Comparison of ENCODE assay signal across 8 cellular contexts in the genomic region with DNA sequence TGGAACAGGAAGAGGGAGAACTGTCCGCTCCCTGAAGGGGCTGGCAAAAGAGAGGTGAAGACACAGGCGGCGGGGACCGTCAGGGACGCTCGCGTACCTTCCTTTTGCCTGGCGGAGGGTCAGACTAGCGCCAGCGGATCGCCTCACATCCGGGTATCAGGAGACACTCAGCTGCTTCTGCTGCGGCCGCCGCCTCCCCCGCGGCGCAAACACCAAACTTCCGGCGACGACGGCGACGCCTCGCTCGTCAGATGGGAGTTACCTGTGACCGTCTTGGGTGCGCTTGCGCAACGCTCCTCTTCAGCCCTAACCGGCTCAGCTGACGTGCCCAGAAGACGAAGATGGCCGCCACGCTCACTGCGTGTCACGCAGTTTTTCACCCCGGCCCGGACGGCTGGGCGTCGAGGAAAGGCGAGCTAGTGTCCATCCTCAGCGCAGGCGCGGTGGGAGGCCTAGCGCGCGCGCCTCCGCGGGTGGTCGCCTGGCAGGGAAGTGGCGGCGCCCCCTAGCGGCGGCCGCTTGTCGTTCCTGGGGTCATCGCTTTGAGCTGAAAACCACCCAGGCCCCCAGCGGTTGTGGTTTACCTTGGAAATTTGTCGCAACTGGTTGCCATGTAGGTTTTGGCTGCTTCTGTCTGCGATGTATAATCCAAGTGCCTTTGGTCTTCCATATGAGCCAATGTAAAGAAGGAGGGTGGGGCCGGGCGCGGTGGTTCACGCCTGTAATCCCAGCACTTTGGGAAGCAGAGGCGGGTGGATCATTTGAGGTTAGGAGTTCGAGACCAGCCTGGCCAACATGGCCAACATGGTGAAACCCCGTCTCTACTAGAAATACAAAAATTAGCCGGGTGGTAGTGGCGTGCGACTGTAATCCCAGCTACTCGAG. TPM values are rescaled to one million over a fixed set of nuclear protein-coding genes. Genes with fewer than 3 reads are reported as not detected.
DNase-seq lines count a peak whose midpoint lies in the region; ATAC-seq and TF ChIP-seq lines count a peak whose summit lies in the region.

A gene with protein sequence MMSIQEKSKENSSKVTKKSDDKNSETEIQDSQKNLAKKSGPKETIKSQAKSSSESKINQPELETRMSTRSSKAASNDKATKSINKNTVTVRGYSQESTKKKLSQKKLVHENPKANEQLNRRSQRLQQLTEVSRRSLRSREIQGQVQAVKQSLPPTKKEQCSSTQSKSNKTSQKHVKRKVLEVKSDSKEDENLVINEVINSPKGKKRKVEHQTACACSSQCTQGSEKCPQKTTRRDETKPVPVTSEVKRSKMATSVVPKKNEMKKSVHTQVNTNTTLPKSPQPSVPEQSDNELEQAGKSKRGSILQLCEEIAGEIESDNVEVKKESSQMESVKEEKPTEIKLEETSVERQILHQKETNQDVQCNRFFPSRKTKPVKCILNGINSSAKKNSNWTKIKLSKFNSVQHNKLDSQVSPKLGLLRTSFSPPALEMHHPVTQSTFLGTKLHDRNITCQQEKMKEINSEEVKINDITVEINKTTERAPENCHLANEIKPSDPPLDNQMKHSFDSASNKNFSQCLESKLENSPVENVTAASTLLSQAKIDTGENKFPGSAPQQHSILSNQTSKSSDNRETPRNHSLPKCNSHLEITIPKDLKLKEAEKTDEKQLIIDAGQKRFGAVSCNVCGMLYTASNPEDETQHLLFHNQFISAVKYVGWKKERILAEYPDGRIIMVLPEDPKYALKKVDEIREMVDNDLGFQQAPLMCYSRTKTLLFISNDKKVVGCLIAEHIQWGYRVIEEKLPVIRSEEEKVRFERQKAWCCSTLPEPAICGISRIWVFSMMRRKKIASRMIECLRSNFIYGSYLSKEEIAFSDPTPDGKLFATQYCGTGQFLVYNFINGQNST (minus strand): TSS at position 179 of the 885 bp plus-strand sequence. CDS start 25,861 bp downstream, outside the sequence.

- H3K9ac ChIP-seq in mucosa of rectum (ENCODE audit: low read depth in 1 of 2, low read length in 2 of 2), result peak within 1 kb of the TSS; percentile 97 to 99

- DNase-seq in DMS53 treated with DMSO at 0.1 percent for 48 hours (lab: John Stamatoyannopoulos, UW; ENCODE audit: unreplicated experiment), result peak; percentile 89
- DNase-seq in OCI-M2 (lab: John Stamatoyannopoulos, UW; ENCODE audit: unreplicated experiment), result peak; percentile 79
- DNase-seq in activated T-cell treated with anti-CD3 and anti-CD28 coated beads for 48 hours (ENCODE audit: low read depth), result peak; percentile 94
- DNase-seq in epithelial cell of proximal tubule (ENCODE audit: low read depth), result peak; percentile 69
- peak; percentile 94 for DNase-seq in stimulated activated CD8-positive, alpha-beta memory T cell treated with anti-CD3 and anti-CD28 coated beads, Interleukin-4, amount 100 ng/mL, for 48 hours

- no peak; the same call in 1 of the 2 replicates for TF ChIP-seq EP300 in Ishikawa (IDR thresholded peaks at IDR 0.05; ENCODE audit: borderline replicate concordance)

- peak within 1 kb of the TSS; percentile 99 for H3K4me3 ChIP-seq in epithelial cell of proximal tubule (ENCODE audit: low read depth, low read length)
- H3K4me3 ChIP-seq in mucosa of rectum (ENCODE audit: low read length in 2 of 2), result peak within 1 kb of the TSS; percentile 91 to 93

- H3K9me3 ChIP-seq in mucosa of rectum (ENCODE audit: control insufficient read depth in 2 of 2, low read length in 2 of 2), result no peaks in the 10 kb centered on the region

- TF ChIP-seq RAD21 in Ishikawa (IDR thresholded peaks at IDR 0.05; ENCODE audit: low read depth), result peak; percentile 23; the same call in 1 of the 2 replicates

- peaks cover 0 to 7% of the 10 kb centered on the region in 2 donors for H3K4me1 ChIP-seq in mucosa of rectum (ENCODE audit: control insufficient read depth in 2 of 2, insufficient read depth in 2 of 2, low read length in 2 of 2)

- peak within 1 kb of the TSS; percentile 98 to 100 for H3K27ac ChIP-seq in mucosa of rectum (ENCODE audit: low read depth in 2 of 2, low read length in 2 of 2)

- TF ChIP-seq CTCF in epithelial cell of proximal tubule (conservative IDR thresholded peaks at IDR 0.05; ENCODE audit: low read depth, low read length), result peak; percentile 47

- no peaks in the 10 kb centered on the region for H3K36me3 ChIP-seq in mucosa of rectum (ENCODE audit: control insufficient read depth in 2 of 2, insufficient read depth in 2 of 2, low read length in 2 of 2)

- peak; percentile 76 for ATAC-seq in GM21576 (IDR thresholded peaks at IDR 0.05; ENCODE audit: unreplicated experiment)

- H3K27me3 ChIP-seq in mucosa of rectum (ENCODE audit: control insufficient read depth in 2 of 2, insufficient read depth in 2 of 2, low read length in 2 of 2), result no peaks in the 10 kb centered on the region

TF ChIP-seq in Ishikawa, 13 proteins besides CTCF, POLR2A, EP300 and RAD21:
- TF ChIP-seq EGR1 (IDR thresholded peaks at IDR 0.05), result peak; percentile 54; the same call in 1 of the 2 replicates
- TF ChIP-seq, protein P1, sequence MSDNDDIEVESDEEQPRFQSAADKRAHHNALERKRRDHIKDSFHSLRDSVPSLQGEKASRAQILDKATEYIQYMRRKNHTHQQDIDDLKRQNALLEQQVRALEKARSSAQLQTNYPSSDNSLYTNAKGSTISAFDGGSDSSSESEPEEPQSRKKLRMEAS (IDR thresholded peaks at IDR 0.05), result peak; percentile 93
- TF ChIP-seq, protein P2, sequence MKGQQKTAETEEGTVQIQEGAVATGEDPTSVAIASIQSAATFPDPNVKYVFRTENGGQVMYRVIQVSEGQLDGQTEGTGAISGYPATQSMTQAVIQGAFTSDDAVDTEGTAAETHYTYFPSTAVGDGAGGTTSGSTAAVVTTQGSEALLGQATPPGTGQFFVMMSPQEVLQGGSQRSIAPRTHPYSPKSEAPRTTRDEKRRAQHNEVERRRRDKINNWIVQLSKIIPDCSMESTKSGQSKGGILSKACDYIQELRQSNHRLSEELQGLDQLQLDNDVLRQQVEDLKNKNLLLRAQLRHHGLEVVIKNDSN (IDR thresholded peaks at IDR 0.05), result peak; percentile 72
- TF ChIP-seq, protein P3, sequence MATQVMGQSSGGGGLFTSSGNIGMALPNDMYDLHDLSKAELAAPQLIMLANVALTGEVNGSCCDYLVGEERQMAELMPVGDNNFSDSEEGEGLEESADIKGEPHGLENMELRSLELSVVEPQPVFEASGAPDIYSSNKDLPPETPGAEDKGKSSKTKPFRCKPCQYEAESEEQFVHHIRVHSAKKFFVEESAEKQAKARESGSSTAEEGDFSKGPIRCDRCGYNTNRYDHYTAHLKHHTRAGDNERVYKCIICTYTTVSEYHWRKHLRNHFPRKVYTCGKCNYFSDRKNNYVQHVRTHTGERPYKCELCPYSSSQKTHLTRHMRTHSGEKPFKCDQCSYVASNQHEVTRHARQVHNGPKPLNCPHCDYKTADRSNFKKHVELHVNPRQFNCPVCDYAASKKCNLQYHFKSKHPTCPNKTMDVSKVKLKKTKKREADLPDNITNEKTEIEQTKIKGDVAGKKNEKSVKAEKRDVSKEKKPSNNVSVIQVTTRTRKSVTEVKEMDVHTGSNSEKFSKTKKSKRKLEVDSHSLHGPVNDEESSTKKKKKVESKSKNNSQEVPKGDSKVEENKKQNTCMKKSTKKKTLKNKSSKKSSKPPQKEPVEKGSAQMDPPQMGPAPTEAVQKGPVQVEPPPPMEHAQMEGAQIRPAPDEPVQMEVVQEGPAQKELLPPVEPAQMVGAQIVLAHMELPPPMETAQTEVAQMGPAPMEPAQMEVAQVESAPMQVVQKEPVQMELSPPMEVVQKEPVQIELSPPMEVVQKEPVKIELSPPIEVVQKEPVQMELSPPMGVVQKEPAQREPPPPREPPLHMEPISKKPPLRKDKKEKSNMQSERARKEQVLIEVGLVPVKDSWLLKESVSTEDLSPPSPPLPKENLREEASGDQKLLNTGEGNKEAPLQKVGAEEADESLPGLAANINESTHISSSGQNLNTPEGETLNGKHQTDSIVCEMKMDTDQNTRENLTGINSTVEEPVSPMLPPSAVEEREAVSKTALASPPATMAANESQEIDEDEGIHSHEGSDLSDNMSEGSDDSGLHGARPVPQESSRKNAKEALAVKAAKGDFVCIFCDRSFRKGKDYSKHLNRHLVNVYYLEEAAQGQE (IDR thresholded peaks at IDR 0.05; ENCODE audit: low read depth), result 0 out of 2 replicates have a peak, but pooled peaks have one; percentile 10
- peak; percentile 98 for TF ChIP-seq CEBPB (IDR thresholded peaks at IDR 0.05)
- 0 out of 2 replicates have a peak, but pooled peaks have one; percentile 5 for TF ChIP-seq TEAD4 (IDR thresholded peaks at IDR 0.05)
- no peak for TF ChIP-seq FOXM1 (IDR thresholded peaks at IDR 0.05; ENCODE audit: borderline replicate concordance, low read depth)
- 0 out of 2 replicates have a peak, but pooled peaks have one; percentile 5 for TF ChIP-seq ZBTB7A (IDR thresholded peaks at IDR 0.05; ENCODE audit: low read depth)
- peak; percentile 30; the same call in 1 of the 2 replicates for TF ChIP-seq TCF12 (IDR thresholded peaks at IDR 0.05; ENCODE audit: low read depth)
- peak; percentile 64 for TF ChIP-seq CREB1 (IDR thresholded peaks at IDR 0.05; ENCODE audit: low read depth)
- no peak for TF ChIP-seq NFIC (IDR thresholded peaks at IDR 0.05)
- TF ChIP-seq TAF1 (IDR thresholded peaks at IDR 0.05; ENCODE audit: low read depth), result peak; percentile 82
- TF ChIP-seq YY1 (IDR thresholded peaks at IDR 0.05; ENCODE audit: low read depth), result peak; percentile 93

RNA-seq across cellular contexts. Expression of the gene that starts here (rescaled TPM):
- 10.3 and 12.3 TPM in 2 replicates for total RNA-seq in epithelial cell of proximal tubule

Comparison
In these comparisons a context has a peak if more than half of its experiments do, and no peak if none do; other contexts are left out.
1. Peak in every context shown above with its lines: DNase-seq, ATAC-seq, H3K4me3 ChIP-seq and H3K27ac ChIP-seq.